ENCODE assay signal across 10 cellular contexts in genomic region chr19:2549701-2550191, GRCh38.
DNase-seq lines count a peak whose midpoint lies in the region; ATAC-seq and TF ChIP-seq lines count a peak whose summit lies in the region.
"Had no signal": no experiment of that assay in that cellular context is flagged by ENCODE, and none has a peak within 500 bp of the region (broad histone marks: within the 10 kb centered on the region; RNA-seq: fewer than 3 reads in every experiment).

No MANE protein-coding gene starts in this region.

- no peak for TF ChIP-seq EP300 in SK-N-SH (IDR thresholded peaks at IDR 0.05; ENCODE audit: borderline replicate concordance in 1 of 2, low read depth in 1 of 2, low read length in 1 of 2)

- dilution Hi-C loops in mammary epithelial cell (cut with HindIII; ENCODE audit: low sequenced_read_pairs), result no loop called here

- CTCF ChIA-PET in SK-N-SH (lab: Yijun Ruan, JAX), result interaction anchor here (0.9 to 1.2 kb wide), 2 partner anchors 26 to 87 kb away, joined by 3 to 5 read pairs; no protein-coding TSS in a partner anchor
- CTCF ChIA-PET in mammary epithelial cell (lab: Charles Lee; ENCODE audit: low non-redundant PET), result no interaction called here

- no peak overlapping the region for H2AFZ ChIP-seq in SK-N-SH (ENCODE audit: low read depth)
- peak overlapping the region; percentile 81 for H2AFZ ChIP-seq in mammary epithelial cell (ENCODE audit: low read depth, low read length)

- 89% methylated on average over 10 of the region's 11 CpGs for WGBS in SK-N-SH (ENCODE audit: low lambda C conversion rate)
- 35% methylated on average over 6 of the region's 11 CpGs for WGBS in mammary epithelial cell (ENCODE audit: low coverage, missing lambda C conversion rate)

- H3K27me3 ChIP-seq in SK-N-SH (ENCODE audit: insufficient read depth) (no peaks in the 10 kb centered on the region), mammary epithelial cell (ENCODE audit: insufficient read depth, low read length) (no peaks in the 10 kb centered on the region)

- no peaks in the 10 kb centered on the region for H3K9me3 ChIP-seq in SK-N-SH
- H3K9me3 ChIP-seq in mammary epithelial cell (replicated peaks; ENCODE audit: insufficient read depth, low read length), result no peaks in the 10 kb centered on the region
- H3K9me3 ChIP-seq: thoracic aorta had no signal

- DNase-seq in SK-N-SH (no peak), mammary epithelial cell (peak; percentile 58), lung microvascular endothelial cell (ENCODE audit: low read depth in 2 of 2) (peak; percentile 62 to 78), ureter (ENCODE audit: low spot score) (peak; percentile 75), NCI-H2107 (lab: John Stamatoyannopoulos, UW) (no peak)

- H3K79me2 ChIP-seq in SK-N-SH (ENCODE audit: insufficient read depth) (no peaks in the 10 kb centered on the region; the same call in 1 of the 2 replicates), mammary epithelial cell (ENCODE audit: insufficient read depth, low read length) (no peaks in the 10 kb centered on the region)

- no peak overlapping the region for H3K27ac ChIP-seq in SK-N-SH (ENCODE audit: low read depth in 2 of 2, low read length in 1 of 2)
- no peak overlapping the region for H3K27ac ChIP-seq in mammary epithelial cell (ENCODE audit: insufficient read depth, low read depth, low read length)
- H3K27ac ChIP-seq: C4-2B had no signal

- BruUV-seq in mammary epithelial cell (replicated peaks; lab: Mats Ljungman, UMichigan), result no TSS peak

- no peaks in the 10 kb centered on the region for H4K20me1 ChIP-seq in SK-N-SH (ENCODE audit: insufficient read depth)
- no peaks in the 10 kb centered on the region for H4K20me1 ChIP-seq in mammary epithelial cell (ENCODE audit: insufficient read depth, low read length)

- no peaks in the 10 kb centered on the region for H3K9me2 ChIP-seq in SK-N-SH

- in situ Hi-C loops in mammary epithelial cell (cut with MboI; ENCODE audit: low sequenced_read_pairs in 2 of 2), result loop anchor here in 1 of 2 donors (10.0 kb wide), 1 partner anchor 75 kb away; the partner anchor contains the start of gene GADD45B

- H3K9ac ChIP-seq in SK-N-SH (no peak overlapping the region), mammary epithelial cell (ENCODE audit: insufficient read depth, low read length) (no peak overlapping the region)

- H3K4me2 ChIP-seq in SK-N-SH (no peak overlapping the region), mammary epithelial cell (ENCODE audit: insufficient read depth, low read depth, low read length) (no peak overlapping the region)

- H3F3A ChIP-seq in SK-N-SH (replicated peaks; ENCODE audit: insufficient read depth), result peaks cover 20% of the 10 kb centered on the region

- no peak overlapping the region for H3K4me3 ChIP-seq in SK-N-SH (ENCODE audit: low read depth in 2 of 2, low read length in 1 of 2)
- H3K4me3 ChIP-seq in mammary epithelial cell (replicated peaks in 1 of 3; ENCODE audit: insufficient read depth in 1 of 3, low read depth in 2 of 3, low read length in 3 of 3), result no peak overlapping the region
- H3K4me3 ChIP-seq: thoracic aorta had no signal

- no peak for TF ChIP-seq RAD21 in SK-N-SH (IDR thresholded peaks at IDR 0.05; ENCODE audit: low read length)

- H3K36me3 ChIP-seq in SK-N-SH (replicated peaks in 1 of 2; ENCODE audit: control insufficient read depth in 1 of 2, insufficient read depth in 2 of 2, low read length in 1 of 2) (no peaks in the 10 kb centered on the region), mammary epithelial cell (ENCODE audit: insufficient read depth, low read length) (no peaks in the 10 kb centered on the region)
- H3K36me3 ChIP-seq: thoracic aorta had no signal

- peaks cover under 1 to 4% of the 10 kb centered on the region in 2 experiments; a peak in 2 of 4 replicates for H3K4me1 ChIP-seq in SK-N-SH (ENCODE audit: control insufficient read depth in 1 of 2, insufficient read depth in 2 of 2, low read depth in 1 of 2, low read length in 1 of 2)
- peaks cover 4% of the 10 kb centered on the region for H3K4me1 ChIP-seq in mammary epithelial cell (ENCODE audit: insufficient read depth, low read length)

- POLR2A ChIA-PET in SK-N-SH (lab: Yijun Ruan, JAX), result no interaction called here

- no peak for TF ChIP-seq CTCF in SK-N-SH (IDR thresholded peaks at IDR 0.05)
- TF ChIP-seq CTCF in mammary epithelial cell (conservative IDR thresholded peaks at IDR 0.05 in 1 of 2, IDR thresholded peaks at IDR 0.05 in 1 of 2; ENCODE audit: extremely low read depth in 1 of 2, insufficient read depth in 1 of 2, low read depth in 1 of 2, low read length in 2 of 2), result no peak

- intact Hi-C loops in mammary epithelial cell (cut with micrococcal nuclease), result loop anchor here (10.0 kb wide), 1 partner anchor 805 kb away; no protein-coding TSS in a partner anchor

- ATAC-seq in SK-N-SH treated with all-trans-retinoic acid at 6 μM for 48 hours (no peak), GM19023 (IDR thresholded peaks at IDR 0.05; ENCODE audit: unreplicated experiment) (no peak), GM21390 (IDR thresholded peaks at IDR 0.05; ENCODE audit: unreplicated experiment) (no peak)

TF ChIP-seq in SK-N-SH, 30 proteins besides CTCF, POLR2A, EP300 and RAD21:
- TF ChIP-seq NFIC (IDR thresholded peaks at IDR 0.05; ENCODE audit: borderline replicate concordance) (0 out of 2 replicates have a peak, but pooled peaks have one; percentile 7), PBX3 (IDR thresholded peaks at IDR 0.05) (no peak)
TF ChIP-seq in SK-N-SH: peak in this region for 1.

TF ChIP-seq in SK-N-SH treated with all-trans-retinoic acid at 6 μM for 48 hours, 23 proteins besides CTCF, POLR2A, EP300 and RAD21:
- TF ChIP-seq ZNF8 (CRISPR knock-in tag; IDR thresholded peaks at IDR 0.05) (no peak), ISL1 (CRISPR knock-in tag; IDR thresholded peaks at IDR 0.05) (no peak), RARB (CRISPR knock-in tag; IDR thresholded peaks at IDR 0.05) (no peak), ARNTL (CRISPR knock-in tag; IDR thresholded peaks at IDR 0.05; ENCODE audit: borderline replicate concordance, low read depth) (no peak)

Comparison
In these comparisons a context has a peak if more than half of its experiments do, and no peak if none do; other contexts are left out.
1. DNase-seq: peak in mammary epithelial cell (single experiment), lung microvascular endothelial cell (2 of 2) and ureter (single experiment); none in SK-N-SH (single experiment) and NCI-H2107 (single experiment).